In the genomic region with DNA sequence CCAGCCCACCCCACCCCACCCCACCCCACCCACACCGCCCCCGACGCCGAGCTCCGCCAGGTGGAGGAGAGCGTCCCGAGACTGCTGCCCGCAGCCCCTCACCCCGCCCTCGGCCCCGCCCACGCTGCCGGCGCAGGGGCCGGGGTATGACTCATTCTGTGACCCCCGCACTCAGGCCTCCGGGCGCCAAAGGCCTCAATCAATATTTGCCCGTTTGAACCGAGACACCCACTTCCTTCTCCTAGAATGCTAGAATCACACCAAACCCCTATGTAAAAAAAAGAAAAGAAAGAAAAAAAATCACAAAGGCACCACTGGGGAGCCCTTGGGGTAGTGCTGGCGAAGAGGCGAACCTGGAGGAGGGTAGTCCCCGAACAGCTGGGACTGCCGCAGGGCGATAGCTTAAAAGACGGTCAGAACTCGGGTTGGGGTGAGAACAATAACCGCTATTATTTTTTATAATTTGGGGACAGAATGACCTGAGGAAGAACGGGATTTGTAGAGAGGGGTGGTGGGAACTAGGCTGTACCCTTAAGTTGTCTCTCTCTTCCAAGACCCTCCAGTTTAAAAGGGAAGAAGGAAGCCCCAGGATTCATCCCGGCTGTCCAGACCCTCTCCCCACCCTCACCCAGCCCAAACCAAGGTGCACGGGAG, we compare ENCODE assay signal across 9 cellular contexts. TPM values are rescaled to one million over a fixed set of nuclear protein-coding genes. Genes with fewer than 3 reads are reported as not detected.
DNase-seq lines count a peak whose midpoint lies in the region; ATAC-seq and TF ChIP-seq lines count a peak whose summit lies in the region.
"Had no signal": no experiment of that assay in that cellular context is flagged by ENCODE, and none has a peak within 500 bp of the region (broad histone marks: within the 10 kb centered on the region; RNA-seq: fewer than 3 reads in every experiment).

No MANE protein-coding gene starts in this region.

- no peak for TF ChIP-seq CTCF in upper lobe of right lung (IDR thresholded peaks at IDR 0.05)

- H3K9ac ChIP-seq in HUES48 (ENCODE audit: low read depth, low read length) (peak overlapping the region; percentile 57), mucosa of rectum (ENCODE audit: low read depth in 1 of 2, low read length in 2 of 2) (peak overlapping the region; percentile 96 to 98)

- DNase-seq in NCI-H2081 (lab: John Stamatoyannopoulos, UW), result peak; percentile 54 to 71
- no peak for DNase-seq in NCI-H2081 treated with DMSO at 0.1 percent for 48 hours (lab: John Stamatoyannopoulos, UW)
- DNase-seq in UCSD-AML1 (lab: John Stamatoyannopoulos, UW; ENCODE audit: unreplicated experiment), result peak; percentile 45
- DNase-seq in effector CD8-positive, alpha-beta T cell (lab: John Stamatoyannopoulos, UW), result peak; percentile 25
- DNase-seq in upper lobe of right lung, result peak; percentile 86

- ATAC-seq in upper lobe of right lung, result peak; percentile 49
- no peak for ATAC-seq in GM21528 (IDR thresholded peaks at IDR 0.05; ENCODE audit: low FRiP score, unreplicated experiment)

- intact Hi-C loops in upper lobe of right lung (cut with DNase I), result no loop called here

- H3K27ac ChIP-seq in HUES48 (ENCODE audit: low read depth, low read length) (peak overlapping the region; percentile 86), mucosa of rectum (ENCODE audit: low read depth in 2 of 2, low read length in 2 of 2) (peak overlapping the region; percentile 89 to 96), upper lobe of right lung (peak overlapping the region; percentile 67)

- H3K27me3 ChIP-seq in HUES48 (ENCODE audit: control insufficient read depth, insufficient read depth, low read length) (no peaks in the 10 kb centered on the region), mucosa of rectum (ENCODE audit: control insufficient read depth in 2 of 2, insufficient read depth in 2 of 2, low read length in 2 of 2) (no peaks in the 10 kb centered on the region), upper lobe of right lung (no peaks in the 10 kb centered on the region)
- H3K27me3 ChIP-seq: BLaER1 treated with 17β-estradiol and CSF1 and Interleukin-3, amounts not matched to agents 10 nM and 100 nM had no signal

- H3K36me3 ChIP-seq in HUES48 (ENCODE audit: control insufficient read depth, insufficient read depth, low read length) (peaks cover 32% of the 10 kb centered on the region), mucosa of rectum (ENCODE audit: control insufficient read depth in 2 of 2, insufficient read depth in 2 of 2, low read length in 2 of 2) (peaks cover 22 to 26% of the 10 kb centered on the region in 2 donors), upper lobe of right lung (no peaks in the 10 kb centered on the region)
- H3K36me3 ChIP-seq: BLaER1 treated with 17β-estradiol and CSF1 and Interleukin-3, amounts not matched to agents 10 nM and 100 nM had no signal

- no peaks in the 10 kb centered on the region for H3K9me3 ChIP-seq in HUES48 (ENCODE audit: control insufficient read depth, insufficient read depth, low read length)
- H3K9me3 ChIP-seq in mucosa of rectum (ENCODE audit: control insufficient read depth in 2 of 2, low read length in 2 of 2), result no peaks in the 10 kb centered on the region
- H3K9me3 ChIP-seq in upper lobe of right lung, result no peaks in the 10 kb centered on the region
- H3K9me3 ChIP-seq: BLaER1 treated with 17β-estradiol and CSF1 and Interleukin-3, amounts not matched to agents 10 nM and 100 nM had no signal

- H3K4me1 ChIP-seq in HUES48 (ENCODE audit: control insufficient read depth, insufficient read depth, low read length) (peaks cover 28% of the 10 kb centered on the region), mucosa of rectum (ENCODE audit: control insufficient read depth in 2 of 2, insufficient read depth in 2 of 2, low read length in 2 of 2) (peaks cover 50 to 69% of the 10 kb centered on the region in 2 donors), upper lobe of right lung (peaks cover 8% of the 10 kb centered on the region)

- H3K4me3 ChIP-seq in HUES48 (ENCODE audit: low read depth, low read length), result peak overlapping the region; percentile 93
- peak overlapping the region; percentile 70 to 87 for H3K4me3 ChIP-seq in mucosa of rectum (ENCODE audit: low read length in 2 of 2)
- H3K4me3 ChIP-seq in upper lobe of right lung, result peak overlapping the region; percentile 55

RNA-seq across cellular contexts. Expression of a gene that starts 0.9 kb away (rescaled TPM):
- total RNA-seq in upper lobe of right lung, result 223 TPM

RNA-seq across cellular contexts. Expression of a gene that starts 44.9 kb away (rescaled TPM):
- 255 TPM for total RNA-seq in upper lobe of right lung

RNA-seq across cellular contexts. Expression of a gene that starts 55.2 kb away (rescaled TPM):
- not detected for total RNA-seq in upper lobe of right lung
